ENCODE assay signal across 27 cellular contexts in the genomic region with DNA sequence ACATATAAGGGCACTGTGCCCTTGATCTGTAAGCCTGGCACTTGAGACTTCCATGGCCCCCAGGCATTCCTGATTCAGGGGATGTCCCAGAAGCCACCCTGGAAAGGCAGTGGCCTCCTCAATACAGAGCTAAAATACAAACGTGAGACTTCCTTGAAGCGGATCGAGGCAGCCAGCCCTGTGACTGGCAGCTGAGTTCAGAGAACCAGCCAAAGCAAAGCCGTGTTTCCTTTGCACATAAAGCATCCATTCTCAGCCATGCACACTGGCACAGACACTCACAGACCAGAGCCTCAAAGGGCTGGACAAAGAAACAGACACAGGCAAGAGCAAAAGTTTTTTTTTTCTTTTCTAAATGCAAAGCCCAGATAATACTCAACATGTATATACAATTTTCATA.
DNase-seq lines count a peak whose midpoint lies in the region; ATAC-seq and TF ChIP-seq lines count a peak whose summit lies in the region.
"Had no signal": no experiment of that assay in that cellular context is flagged by ENCODE, and none has a peak within 500 bp of the region (broad histone marks: within the 10 kb centered on the region; RNA-seq: fewer than 3 reads in every experiment).

No MANE protein-coding gene starts in this region.

- peak overlapping the region; percentile 95 for H3K27ac ChIP-seq in C4-2B
- H3K27ac ChIP-seq: colonic mucosa, left ventricle myocardium inferior, transverse colon had no signal

- TF ChIP-seq CTCF in C4-2B (conservative IDR thresholded peaks at IDR 0.05): no peak

- H3K9me3 Mint-ChIP-seq in stimulated activated naive CD8-positive, alpha-beta T cell treated with anti-CD3 and anti-CD28 coated beads, Interleukin-15, amount 100 ng/mL, for 72 hours: no peaks in the 10 kb centered on the region
- H3K9me3 Mint-ChIP-seq: activated T-helper 17 cell treated with anti-CD3 and anti-CD28 coated beads, Interleukin-2, amount 50 U/mL, for 72 hours; CD4-positive, alpha-beta T cell; natural killer cell treated with Interleukin-12 subunit alpha and Interleukin-12 subunit beta and Interleukin-15 and Interleukin-18, amount 100 ng/mL, for 72 hours had no signal

- peak; percentile 44 for DNase-seq in astrocyte of the hippocampus (ENCODE audit: low read depth, low spot score)
- peak; percentile 71 for DNase-seq in inferior parietal cortex (ENCODE audit: extremely low spot score)
- DNase-seq in putamen (ENCODE audit: low spot score): peak; percentile 89
- no peak for DNase-seq in activated CD4-positive, alpha-beta T cell treated with anti-CD3 and anti-CD28 coated beads for 4 hours
- no peak for DNase-seq in GM03348 (ENCODE audit: low spot score)
- DNase-seq in stimulated activated naive CD8-positive, alpha-beta T cell treated with anti-CD3 and anti-CD28 coated beads, Interleukin-15, amount 100 ng/mL, for 72 hours: no peak
- DNase-seq: activated CD8-positive, alpha-beta memory T cell treated with anti-CD3 and anti-CD28 coated beads, Interleukin-2, amount 50 U/mL, for 4 hours; body of pancreas; CD4-positive, alpha-beta T cell; colonic mucosa; H7; left ventricle myocardium inferior; MM.1S; NCI-H1694; NCI-H2171; NCI-H524; NK-92 treated with Interleukin-12 subunit alpha and Interleukin-12 subunit beta, amount 100 ng/mL, for 24 hours; SK-N-SH; stimulated activated CD4-positive, alpha-beta T cell treated with anti-CD3 and anti-CD28 coated beads, Interleukin-2, amount 100 ng/mL, for 24 hours; transverse colon had no signal

- no peak overlapping the region for H3K27ac Mint-ChIP-seq in stimulated activated naive CD8-positive, alpha-beta T cell treated with anti-CD3 and anti-CD28 coated beads, Interleukin-15, amount 100 ng/mL, for 72 hours
- H3K27ac Mint-ChIP-seq: activated naive CD8-positive, alpha-beta T cell; activated T-helper 17 cell treated with anti-CD3 and anti-CD28 coated beads, Interleukin-2, amount 50 U/mL, for 72 hours; CD4-positive, alpha-beta T cell; natural killer cell treated with Interleukin-12 subunit alpha and Interleukin-12 subunit beta and Interleukin-15 and Interleukin-18, amount 100 ng/mL, for 72 hours; progenitor cell of endocrine pancreas; stimulated activated memory B cell treated with anti-CD40 and anti-IgM and Interleukin-4, amounts not matched to agents 10 μg/mL and 1 μg/mL and 100 μg/mL, for 72 hours had no signal

- peaks cover 8% of the 10 kb centered on the region for H3K27me3 Mint-ChIP-seq in stimulated activated naive CD8-positive, alpha-beta T cell treated with anti-CD3 and anti-CD28 coated beads, Interleukin-15, amount 100 ng/mL, for 72 hours
- H3K27me3 Mint-ChIP-seq: CD4-positive, alpha-beta T cell had no signal

- H3K4me1 Mint-ChIP-seq in stimulated activated naive CD8-positive, alpha-beta T cell treated with anti-CD3 and anti-CD28 coated beads, Interleukin-15, amount 100 ng/mL, for 72 hours: no peaks in the 10 kb centered on the region
- H3K4me1 Mint-ChIP-seq: activated T-helper 17 cell treated with anti-CD3 and anti-CD28 coated beads, Interleukin-2, amount 50 U/mL, for 72 hours had no signal

- H3K4me3 Mint-ChIP-seq in stimulated activated naive CD8-positive, alpha-beta T cell treated with anti-CD3 and anti-CD28 coated beads, Interleukin-15, amount 100 ng/mL, for 72 hours: no peak overlapping the region
- H3K4me3 Mint-ChIP-seq: activated naive CD8-positive, alpha-beta T cell; activated T-helper 17 cell treated with anti-CD3 and anti-CD28 coated beads, Interleukin-2, amount 50 U/mL, for 72 hours; CD4-positive, alpha-beta T cell; natural killer cell treated with Interleukin-12 subunit alpha and Interleukin-12 subunit beta and Interleukin-15 and Interleukin-18, amount 100 ng/mL, for 72 hours; stimulated activated memory B cell treated with anti-CD40 and anti-IgM and Interleukin-4, amounts not matched to agents 10 μg/mL and 1 μg/mL and 100 μg/mL, for 72 hours had no signal

- no peak for ATAC-seq in stimulated activated naive CD8-positive, alpha-beta T cell treated with anti-CD3 and anti-CD28 coated beads, Interleukin-15, amount 100 ng/mL, for 72 hours
- ATAC-seq in HG02623 (IDR thresholded peaks at IDR 0.05; ENCODE audit: unreplicated experiment): no peak
- ATAC-seq: activated T-helper 17 cell treated with anti-CD3 and anti-CD28 coated beads, Interleukin-2, amount 50 U/mL, for 72 hours; body of pancreas; natural killer cell treated with Interleukin-12 subunit alpha and Interleukin-12 subunit beta and Interleukin-15 and Interleukin-18, amount 100 ng/mL, for 72 hours; stimulated activated memory B cell treated with anti-CD40 and anti-IgM and Interleukin-4, amounts not matched to agents 10 μg/mL and 1 μg/mL and 100 μg/mL, for 72 hours had no signal

Comparison
In these comparisons a context has a peak if more than half of its experiments do, and no peak if none do; other contexts are left out.
1. DNase-seq: peak in astrocyte of the hippocampus (single experiment), inferior parietal cortex (single experiment) and putamen (single experiment); none in activated CD4-positive, alpha-beta T cell treated with anti-CD3 and anti-CD28 coated beads for 4 hours (0 of 2), GM03348 (single experiment) and stimulated activated naive CD8-positive, alpha-beta T cell treated with anti-CD3 and anti-CD28 coated beads, Interleukin-15, amount 100 ng/mL, for 72 hours (0 of 2).